ENCODE assay signal across 8 cellular contexts in the genomic region with DNA sequence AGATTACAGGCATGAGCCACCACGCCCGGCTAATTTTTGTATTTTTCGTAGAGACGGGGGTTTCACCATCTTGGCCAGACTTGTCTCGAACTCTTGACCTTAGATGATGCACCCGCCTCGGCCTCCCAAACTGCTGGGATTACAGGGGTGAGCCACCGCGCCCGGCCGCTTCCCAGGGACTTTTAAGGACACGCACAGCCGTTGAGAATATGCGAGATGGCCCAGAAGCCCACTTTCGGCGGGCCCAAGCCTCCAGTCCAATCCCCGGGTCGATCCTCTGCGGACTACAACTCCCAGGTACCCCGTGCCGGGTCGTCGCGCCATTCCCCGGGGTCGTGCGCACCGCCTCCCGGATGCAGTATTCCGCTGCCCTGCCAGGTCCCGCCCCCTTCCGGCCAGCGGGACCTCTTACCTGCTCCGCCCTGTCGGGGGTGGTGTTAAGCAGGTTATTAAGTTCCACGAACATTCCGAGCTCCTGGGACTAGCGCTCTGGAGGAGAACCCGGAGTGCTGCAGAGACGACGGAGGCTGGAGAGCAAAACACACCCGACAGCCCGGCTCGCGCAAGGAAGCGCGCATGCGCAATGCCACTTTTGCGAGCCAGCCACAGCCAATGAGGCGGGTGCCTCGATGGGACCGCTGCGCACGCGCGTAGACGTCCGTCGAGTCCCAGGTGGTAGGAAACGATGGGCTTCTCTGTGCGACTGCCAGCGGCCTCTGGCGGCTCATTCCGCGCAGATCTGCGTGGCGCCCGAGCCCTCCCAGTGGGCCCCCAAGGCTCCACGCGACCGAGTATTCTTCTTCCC. TPM values are rescaled to one million over a fixed set of nuclear protein-coding genes. Genes with fewer than 3 reads are reported as not detected.
A peak's percentile ranks its signal among the peaks of the same experiment; 100 is the strongest.
DNase-seq lines count a peak whose midpoint lies in the region; ATAC-seq, FAIRE-seq and TF ChIP-seq lines count a peak whose summit lies in the region.

A gene with protein sequence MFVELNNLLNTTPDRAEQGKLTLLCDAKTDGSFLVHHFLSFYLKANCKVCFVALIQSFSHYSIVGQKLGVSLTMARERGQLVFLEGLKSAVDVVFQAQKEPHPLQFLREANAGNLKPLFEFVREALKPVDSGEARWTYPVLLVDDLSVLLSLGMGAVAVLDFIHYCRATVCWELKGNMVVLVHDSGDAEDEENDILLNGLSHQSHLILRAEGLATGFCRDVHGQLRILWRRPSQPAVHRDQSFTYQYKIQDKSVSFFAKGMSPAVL (minus strand): TSS at position 588 of the 805 bp plus-strand sequence. CDS start 122 bp downstream, at position 466.

- ATAC-seq in HG03439 (IDR thresholded peaks at IDR 0.05; ENCODE audit: unreplicated experiment) = peak; percentile 96

- intact Hi-C loops in kidney (cut with DNase I) = no loop called here

- DNase-seq in BE2C = peak; percentile 93
- DNase-seq in NCI-H510A (lab: John Stamatoyannopoulos, UW) = peak; percentile 84
- DNase-seq in activated CD4-positive, alpha-beta T cell treated with anti-CD3 and anti-CD28 coated beads for 1 hour = peak; percentile 96
- DNase-seq in cerebellum (ENCODE audit: low spot score) = peak; percentile 97
- peak; percentile 99 for DNase-seq in kidney
- peak; percentile 98 for DNase-seq in stimulated activated CD4-positive, alpha-beta T cell treated with anti-CD3 and anti-CD28 coated beads, Interleukin-15, amount 100 ng/mL, for 24 hours

- H3K36me3 ChIP-seq in BE2C = no peaks in the 10 kb centered on the region; the same call in 1 of the 2 replicates
- H3K36me3 ChIP-seq in kidney (ENCODE audit: control insufficient read depth in 1 of 2, insufficient read depth in 2 of 2, low read length in 2 of 2) = peaks cover 5 to 11% of the 10 kb centered on the region in 2 donors

- no peaks in the 10 kb centered on the region for H3K9me3 ChIP-seq in BE2C
- no peaks in the 10 kb centered on the region for H3K9me3 ChIP-seq in kidney (ENCODE audit: control insufficient read depth in 1 of 2, low read length in 2 of 2)

- H3K27me3 ChIP-seq in BE2C = no peaks in the 10 kb centered on the region

- peak; percentile 95 for TF ChIP-seq POLR2A in GM19193 (IDR thresholded peaks at IDR 0.05; ENCODE audit: extremely low read depth, insufficient read depth, insufficient read length)

- H3K27ac ChIP-seq in kidney (ENCODE audit: low read depth in 2 of 2, low read length in 2 of 2) = peak within 1 kb of the TSS; percentile 98 to 99

- H3K4me1 ChIP-seq in BE2C (no peaks in the 10 kb centered on the region), kidney (ENCODE audit: control insufficient read depth in 1 of 2, insufficient read depth in 1 of 2, low read depth in 1 of 2, low read length in 2 of 2) (peaks cover 0 to 2% of the 10 kb centered on the region in 2 donors)

- H3K4me3 ChIP-seq in BE2C (ENCODE audit: low read depth, low read length) (peak within 1 kb of the TSS; percentile 75), kidney (ENCODE audit: low read length in 2 of 2) (peak within 1 kb of the TSS; percentile 90 to 91)

- no peak for FAIRE-seq in kidney (lab: Jason Lieb, UNC)

- TF ChIP-seq CTCF in BE2C (IDR thresholded peaks at IDR 0.05; ENCODE audit: low read depth, low read length) = peak; percentile 52
- TF ChIP-seq CTCF in kidney (IDR thresholded peaks at IDR 0.05; ENCODE audit: borderline replicate concordance, extremely low read depth, insufficient read depth) = peak; percentile 49

- peak within 1 kb of the TSS; percentile 73 to 90 for H3K9ac ChIP-seq in kidney (ENCODE audit: low read length in 2 of 2)

RNA-seq across cellular contexts. Expression of the gene that starts here (rescaled TPM):
- polyA plus RNA-seq in BE2C (2012; ENCODE audit: insufficient read depth, insufficient read length, low read depth) = 19.0 TPM
- total RNA-seq in cerebellum (25.0 TPM), kidney (28.6 TPM)
- polyA plus RNA-seq in kidney (ENCODE audit: insufficient read depth, low read depth, low replicate concordance) = 46.1 TPM

Comparison
In these comparisons a context has a peak if more than half of its experiments do, and no peak if none do; other contexts are left out.
1. Peak in every context shown above with its lines: DNase-seq, ATAC-seq, H3K4me3 ChIP-seq and H3K27ac ChIP-seq.